9 cellular contexts compared by ENCODE assay signal in the genomic region with DNA sequence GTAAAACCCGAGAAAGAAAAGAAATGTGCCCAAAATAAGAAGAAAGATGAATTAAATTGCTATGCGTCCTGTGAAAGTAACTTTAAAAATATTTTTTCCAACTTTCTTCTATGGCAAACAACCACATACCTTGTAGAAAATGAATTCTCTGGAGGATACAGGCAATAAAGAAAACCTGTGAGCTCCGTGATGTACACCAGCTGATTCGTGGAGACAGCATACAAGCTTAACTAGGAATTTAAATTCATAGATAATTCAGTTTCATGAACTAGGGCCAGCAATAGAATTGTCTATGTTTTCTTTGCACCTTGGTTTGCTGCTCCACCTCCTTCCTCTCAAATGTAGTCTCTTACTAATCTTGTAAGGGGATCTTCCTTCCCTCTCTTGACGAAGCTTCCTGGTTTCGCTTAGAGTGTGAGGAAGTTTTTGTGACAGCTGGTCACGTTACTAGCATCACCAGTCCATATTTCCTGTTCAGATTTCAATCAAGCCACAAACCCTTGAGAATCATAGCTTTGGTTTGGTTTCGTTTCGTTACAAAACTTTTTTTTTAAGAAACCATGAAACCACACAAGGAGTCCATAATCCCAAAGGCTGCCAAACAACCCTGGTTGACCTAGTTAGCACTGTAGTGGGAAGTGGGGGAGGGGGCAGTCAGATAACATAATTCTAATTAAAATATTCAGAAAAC. TPM values are rescaled to one million over a fixed set of nuclear protein-coding genes. Genes with fewer than 3 reads are reported as not detected.
A peak's percentile ranks its signal among the peaks of the same experiment; 100 is the strongest.
DNase-seq lines count a peak whose midpoint lies in the region; ATAC-seq, FAIRE-seq and TF ChIP-seq lines count a peak whose summit lies in the region.
"Had no signal": no experiment of that assay in that cellular context is flagged by ENCODE, and none has a peak within 500 bp of the region (broad histone marks: within the 10 kb centered on the region; RNA-seq: fewer than 3 reads in every experiment).

No MANE protein-coding gene starts in this region.

- H3K4me3 ChIP-seq in PC-3 (ENCODE audit: low read length), result peak overlapping the region; percentile 38
- peak overlapping the region; percentile 1 to 20 for H3K4me3 ChIP-seq in cardiac fibroblast (replicated peaks in 1 of 2; ENCODE audit: low read depth in 2 of 2, low read length in 2 of 2)
- H3K4me3 ChIP-seq: pancreas had no signal

- H3K9me3 ChIP-seq in PC-3 (ENCODE audit: low read length), result no peaks in the 10 kb centered on the region
- H3K9me3 ChIP-seq: pancreas had no signal

- 0 out of 2 replicates have a peak, but pooled peaks cover 4% of the 10 kb centered on the region for H3K27me3 ChIP-seq in PC-3 (ENCODE audit: low read length)
- H3K27me3 ChIP-seq: pancreas had no signal

- TF ChIP-seq POLR2A in H54 (IDR thresholded peaks at IDR 0.05; ENCODE audit: low read depth, low read length), result no peak

- intact Hi-C loops in PC-3 (cut with micrococcal nuclease), result no loop called here

- POLR2A ChIA-PET in PC-3 (lab: Charles Lee; ENCODE audit: unreplicated experiment), result interaction anchor here (0.7 kb wide), 1 partner anchor 235 kb away, joined by 4 read pairs; no protein-coding TSS in a partner anchor

- H3K4me2 ChIP-seq in PC-3 (ENCODE audit: low read length), result peak overlapping the region; percentile 65

- no peaks in the 10 kb centered on the region for H4K20me1 ChIP-seq in PC-3 (ENCODE audit: low read length)

- CTCF ChIA-PET in PC-3 (lab: Charles Lee), result no interaction called here

- H3K79me2 ChIP-seq in PC-3 (ENCODE audit: low read length), result no peaks in the 10 kb centered on the region

- H3K27ac ChIP-seq in PC-3 (ENCODE audit: low read length), result no peak overlapping the region
- H3K27ac ChIP-seq: pancreas had no signal

- H3K4me1 ChIP-seq in PC-3 (ENCODE audit: insufficient read depth, low read length), result no peaks in the 10 kb centered on the region; the same call in 1 of the 2 replicates
- H3K4me1 ChIP-seq: pancreas had no signal

- H3K9me2 ChIP-seq in PC-3 (replicated peaks; ENCODE audit: low read length), result no peaks in the 10 kb centered on the region

- FAIRE-seq in H54 (lab: Jason Lieb, UNC), result peak; percentile 75
- FAIRE-seq: pancreas had no signal

- DNase-seq in DMS53 (lab: John Stamatoyannopoulos, UW) (peak; percentile 69), H54 (ENCODE audit: insufficient read length, low spot score) (peak; percentile 24), PC-3 (no peak), cardiac fibroblast (ENCODE audit: low read depth in 2 of 2) (peak; percentile 48 to 50), pons (ENCODE audit: low spot score) (peak; percentile 7), omental fat pad (ENCODE audit: low spot score) (no peak), middle frontal gyrus (ENCODE audit: extremely low spot score, low spot score) (no peak)
- DNase-seq: pancreas had no signal

- TF ChIP-seq CTCF in PC-3 (conservative IDR thresholded peaks at IDR 0.05; ENCODE audit: low read depth, low read length) (no peak), cardiac fibroblast (IDR thresholded peaks at IDR 0.05; ENCODE audit: low read depth, low read length) (no peak), omental fat pad (IDR thresholded peaks at IDR 0.05) (no peak)

- H3K9ac ChIP-seq in PC-3 (ENCODE audit: low read length), result no peak overlapping the region

- no TSS peak for BruUV-seq in PC-3 (replicated peaks; lab: Mats Ljungman, UMichigan)

- H3K36me3 ChIP-seq in PC-3 (ENCODE audit: low read depth, low read length), result no peaks in the 10 kb centered on the region
- H3K36me3 ChIP-seq: pancreas had no signal

- ATAC-seq in PC-3 (no peak), omental fat pad (ENCODE audit: low FRiP score) (no peak), HG03439 (IDR thresholded peaks at IDR 0.05; ENCODE audit: unreplicated experiment) (no peak)

- no peaks in the 10 kb centered on the region for H3F3A ChIP-seq in PC-3 (ENCODE audit: low read length, unreplicated experiment)

- H2AFZ ChIP-seq in PC-3 (ENCODE audit: low read length), result peak overlapping the region; percentile 49

RNA-seq across cellular contexts. Expression of gene GREM2, which starts 35.8 kb away (rescaled TPM):
- total RNA-seq in PC-3 (2014; rRNA removed) (not detected in 2 replicates), omental fat pad (under 1 TPM in 3 of 4 donors, not detected in 1; 0.09 to 0.36 (median 0.16) TPM)

Comparison
In these comparisons a context has a peak if more than half of its experiments do, and no peak if none do; other contexts are left out.
1. DNase-seq: peak in DMS53 (single experiment), H54 (single experiment), cardiac fibroblast (2 of 2) and pons (single experiment); none in PC-3 (single experiment), omental fat pad (single experiment) and middle frontal gyrus (single experiment).